In the genomic region with DNA sequence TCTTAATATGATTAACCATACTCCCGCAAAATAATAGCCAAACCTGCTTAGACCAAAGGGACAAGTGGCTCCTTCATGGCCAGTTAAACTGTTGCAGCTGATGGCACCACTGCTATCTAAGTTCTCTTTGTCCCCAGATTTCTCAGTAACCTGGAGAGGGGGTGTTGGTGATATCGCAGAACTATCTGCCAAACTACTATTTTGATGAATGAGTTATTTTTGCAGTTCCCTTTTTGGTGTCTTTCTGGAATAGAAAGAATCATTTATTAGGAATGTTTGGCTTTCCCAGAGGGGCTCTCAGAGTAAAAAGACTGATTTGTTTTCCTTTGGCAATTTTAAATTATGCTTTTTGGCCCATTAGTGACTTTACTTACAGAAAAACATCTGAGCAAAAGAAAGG, we compare ENCODE assay signal across 26 cellular contexts. TPM values are rescaled to one million over a fixed set of nuclear protein-coding genes. Genes with fewer than 3 reads are reported as not detected.
"Had no signal": no experiment of that assay in that cellular context is flagged by ENCODE, and none has a peak within 500 bp of the region (broad histone marks: within the 10 kb centered on the region; RNA-seq: fewer than 3 reads in every experiment).

No MANE protein-coding gene starts in this region.

- H3K4me1 ChIP-seq: parathyroid adenoma, right lobe of liver had no signal

- H3K27ac ChIP-seq: dorsolateral prefrontal cortex, foreskin keratinocyte, hepatocyte, neural progenitor cell, parathyroid adenoma, right lobe of liver, thyroid gland, vagina had no signal

- FAIRE-seq: kidney, small intestine had no signal

- H3K4me3 ChIP-seq: dorsolateral prefrontal cortex, gastroesophageal sphincter, heart left ventricle, hepatocyte, lung, neural progenitor cell, right lobe of liver, stomach, thyroid gland, vagina had no signal

- H2AFZ ChIP-seq: hepatocyte, neural progenitor cell, parathyroid adenoma had no signal

- H3K4me1 Mint-ChIP-seq: memory B cell had no signal

- H3K4me2 ChIP-seq: hepatocyte had no signal

- H3K27me3 ChIP-seq: dorsolateral prefrontal cortex, foreskin keratinocyte, gastroesophageal sphincter, heart left ventricle, hepatocyte, right lobe of liver, stomach, thyroid gland, vagina had no signal

- H3K36me3 Mint-ChIP-seq: memory B cell, neural progenitor cell had no signal

- H3K36me3 ChIP-seq: gastroesophageal sphincter, heart left ventricle, neural progenitor cell, right lobe of liver, stomach, thyroid gland, vagina had no signal

- ATAC-seq: foreskin keratinocyte; gastroesophageal sphincter; heart left ventricle; left lobe of liver; naive thymus-derived CD4-positive, alpha-beta T cell; right lobe of liver had no signal

- H3K4me3 Mint-ChIP-seq: memory B cell; naive thymus-derived CD4-positive, alpha-beta T cell; nephron; neural progenitor cell had no signal

- H3K79me2 ChIP-seq: hepatocyte, parathyroid adenoma had no signal

- H3K9me3 ChIP-seq: gastroesophageal sphincter, heart left ventricle, right lobe of liver, stomach, thyroid gland, vagina had no signal

- H3K9ac ChIP-seq: neural progenitor cell, parathyroid adenoma had no signal

- H3K9me3 Mint-ChIP-seq: memory B cell; naive thymus-derived CD4-positive, alpha-beta T cell; nephron; neural progenitor cell had no signal

- H3K27ac Mint-ChIP-seq: memory B cell, neural progenitor cell, progenitor cell of endocrine pancreas had no signal

- DNase-seq: cortex of kidney; dorsolateral prefrontal cortex; effector CD4-positive, alpha-beta T cell; foreskin keratinocyte; heart left ventricle; kidney; midbrain; naive thymus-derived CD4-positive, alpha-beta T cell; right lobe of liver; small intestine; stimulated activated CD4-positive, alpha-beta T cell treated with anti-CD3 and anti-CD28 coated beads, Interleukin-15, amount 100 ng/mL, for 24 hours; stimulated activated CD4-positive, alpha-beta T cell treated with anti-CD3 and anti-CD28 coated beads, Interleukin-2, amount 100 ng/mL, for 48 hours; stimulated activated CD8-positive, alpha-beta memory T cell treated with anti-CD3 and anti-CD28 coated beads, Interleukin-4, amount 100 ng/mL, for 48 hours; stimulated activated naive CD4-positive, alpha-beta T cell treated with Interleukin-2 at 50 U/mL for 16 hours; stomach; thyroid gland had no signal

RNA-seq across cellular contexts. Expression of gene CLEC3B, which starts 33.0 kb away (rescaled TPM):
- total RNA-seq: foreskin keratinocyte, progenitor cell of endocrine pancreas had no signal
- polyA plus RNA-seq: foreskin keratinocyte; naive thymus-derived CD4-positive, alpha-beta T cell had no signal
